ENCODE assay signal across 1 cellular context in the genomic region with DNA sequence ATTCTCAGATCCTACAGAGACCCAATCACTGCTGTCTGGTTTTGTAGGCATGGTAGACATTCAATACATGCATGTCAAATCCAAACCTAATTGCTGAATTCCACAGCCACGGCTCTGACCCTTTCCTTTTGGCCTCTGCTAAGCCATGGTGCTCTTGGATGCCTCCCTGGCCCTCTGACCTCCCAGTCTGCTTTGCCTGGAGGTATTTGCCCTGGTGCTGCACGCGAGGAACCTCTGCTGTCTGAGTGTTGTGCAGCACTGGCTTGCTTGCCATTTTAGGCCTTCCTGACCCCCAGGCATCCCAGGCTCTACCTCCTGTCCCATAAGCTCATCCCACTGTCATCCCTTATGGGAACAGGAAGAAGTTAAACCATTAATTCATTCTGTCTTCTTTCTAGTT.
TF ChIP-seq lines count a peak whose summit lies in the region.

No MANE protein-coding gene starts in this region.

TF ChIP-seq in H1, 55 proteins besides CTCF, POLR2A, EP300 and RAD21:
- TF ChIP-seq, protein P1, sequence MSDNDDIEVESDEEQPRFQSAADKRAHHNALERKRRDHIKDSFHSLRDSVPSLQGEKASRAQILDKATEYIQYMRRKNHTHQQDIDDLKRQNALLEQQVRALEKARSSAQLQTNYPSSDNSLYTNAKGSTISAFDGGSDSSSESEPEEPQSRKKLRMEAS (IDR thresholded peaks at IDR 0.05), result no peak
- TF ChIP-seq ATF2 (IDR thresholded peaks at IDR 0.05; ENCODE audit: low read length) (no peak), BCL11A (IDR thresholded peaks at IDR 0.05; ENCODE audit: low read depth in 2 of 2, low read length in 2 of 2) (no peak), NRF1 (IDR thresholded peaks at IDR 0.05; ENCODE audit: low read depth, low read length) (no peak), SRF (IDR thresholded peaks at IDR 0.05; ENCODE audit: low read depth, low read length) (no peak), SP2 (IDR thresholded peaks at IDR 0.05; ENCODE audit: low read length) (no peak), KDM4A (IDR thresholded peaks at IDR 0.05; ENCODE audit: low read depth, low read length, severe bottlenecking) (no peak), YY1 (IDR thresholded peaks at IDR 0.05; ENCODE audit: low read depth, low read length) (no peak), SP1 (IDR thresholded peaks at IDR 0.05; ENCODE audit: low read depth, low read length) (no peak), TEAD4 (IDR thresholded peaks at IDR 0.05; ENCODE audit: low read depth, low read length) (no peak), FOSL1 (IDR thresholded peaks at IDR 0.05; ENCODE audit: insufficient read depth, low read depth, low read length) (no peak), RXRA (IDR thresholded peaks at IDR 0.05; ENCODE audit: insufficient read depth, low read depth, low read length) (no peak), SUZ12 (IDR thresholded peaks at IDR 0.05; ENCODE audit: low read length) (no peak), RBBP5 (IDR thresholded peaks at IDR 0.05; ENCODE audit: borderline replicate concordance, low read depth, low read length) (no peak), JUN (IDR thresholded peaks at IDR 0.05; ENCODE audit: low read depth, low read length) (no peak), TAF1 (IDR thresholded peaks at IDR 0.05; ENCODE audit: low read depth, low read length) (no peak), CHD1 (IDR thresholded peaks at IDR 0.05; ENCODE audit: low read depth, low read length) (no peak)
